ENCODE assay signal across 8 cellular contexts in the genomic region with DNA sequence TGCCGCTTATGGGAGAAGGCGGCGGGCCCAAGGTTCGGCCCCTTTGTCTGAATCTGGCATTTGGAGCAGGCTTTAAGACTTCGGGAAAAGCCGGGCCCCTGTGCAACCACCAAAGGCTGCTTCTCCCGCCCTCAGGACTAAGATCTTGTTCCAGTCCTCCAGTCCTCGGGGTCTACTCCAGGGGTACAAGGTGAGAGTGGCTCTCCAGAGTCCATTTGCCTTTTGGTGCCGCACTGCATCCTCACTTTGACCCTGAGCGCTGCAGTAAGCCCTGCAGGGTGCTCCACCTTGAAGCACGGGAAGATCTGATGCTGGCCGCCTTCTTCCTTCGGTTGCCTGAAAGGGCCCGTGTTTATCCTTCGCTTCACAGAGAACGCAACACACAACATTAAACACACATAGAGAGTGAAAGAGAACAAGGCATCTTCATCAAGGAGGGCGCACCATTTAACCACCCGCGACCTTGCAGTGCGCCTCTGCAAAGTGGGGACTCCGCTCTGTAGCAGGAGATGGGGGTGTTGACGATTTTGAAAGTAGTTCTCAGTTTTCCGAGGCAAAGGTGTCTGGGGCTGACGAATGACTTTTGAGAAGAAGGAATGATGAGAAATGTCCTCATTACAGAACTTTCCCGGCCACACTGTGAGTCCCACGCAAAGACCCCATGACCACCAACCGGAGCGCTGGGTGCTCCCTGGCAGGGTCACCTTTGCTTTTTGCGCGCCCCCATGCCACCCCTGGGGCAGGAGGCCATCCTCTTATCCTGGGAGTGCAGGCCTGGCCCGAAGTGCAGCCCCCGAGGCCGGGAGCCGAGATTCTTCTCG. TPM values are rescaled to one million over a fixed set of nuclear protein-coding genes. Genes with fewer than 3 reads are reported as not detected.
DNase-seq lines count a peak whose midpoint lies in the region; ATAC-seq and TF ChIP-seq lines count a peak whose summit lies in the region.

No MANE protein-coding gene starts in this region.

- H3K4me3 ChIP-seq in heart right ventricle (peak overlapping the region; percentile 77 to 99 (median 87)), breast epithelium (peak overlapping the region; percentile 69 to 97 (median 78)), muscle layer of colon (ENCODE audit: low read depth in 1 of 2, low read length in 2 of 2) (peak overlapping the region; percentile 66 to 78), uterus (peak overlapping the region; percentile 49 to 53)

- no peak for TF ChIP-seq POLR2A in breast epithelium (IDR thresholded peaks at IDR 0.05)
- TF ChIP-seq POLR2A in uterus (IDR thresholded peaks at IDR 0.05): no peak

- 60 to 69% methylated on average over 35 of the region's 35 CpGs for WGBS in heart right ventricle, 2 donors

- H3K9ac ChIP-seq in muscle layer of colon (ENCODE audit: low read length): peak overlapping the region; percentile 61

- H3K4me1 ChIP-seq in heart right ventricle: peaks cover 5 to 18% (median 11%) of the 10 kb centered on the region in 9 donors
- peaks cover 0 to 5% of the 10 kb centered on the region in 2 donors for H3K4me1 ChIP-seq in breast epithelium
- peaks cover 9% of the 10 kb centered on the region for H3K4me1 ChIP-seq in muscle layer of colon (ENCODE audit: insufficient read depth, low read length)
- peaks cover 0 to 3% of the 10 kb centered on the region in 2 donors for H3K4me1 ChIP-seq in uterus

- intact Hi-C loops in heart right ventricle (cut with DNase I): loop anchor here in 5 of 10 donors (2.0 to 10.0 kb wide), 4 partner anchors 25 to 423 kb away; a partner anchor contains a TSS
- intact Hi-C loops in Right ventricle myocardium superior (cut with DNase I): no loop called here
- intact Hi-C loops in breast epithelium (cut with DNase I; ENCODE audit: low total_unique reads): no loop called here
- intact Hi-C loops in uterus (cut with DNase I; ENCODE audit: low total_unique reads): no loop called here

- peaks cover 0 to 12% (median 0%) of the 10 kb centered on the region in 9 donors for H3K36me3 ChIP-seq in heart right ventricle
- H3K36me3 ChIP-seq in breast epithelium: no peaks in the 10 kb centered on the region
- no peaks in the 10 kb centered on the region for H3K36me3 ChIP-seq in muscle layer of colon (ENCODE audit: insufficient read depth, low read length)
- H3K36me3 ChIP-seq in uterus: no peaks in the 10 kb centered on the region

- H3K27me3 ChIP-seq in heart right ventricle: no peaks in the 10 kb centered on the region
- no peaks in the 10 kb centered on the region for H3K27me3 ChIP-seq in breast epithelium
- H3K27me3 ChIP-seq in muscle layer of colon (ENCODE audit: control insufficient read depth in 1 of 2, insufficient read depth in 2 of 2, low read length in 2 of 2): no peaks in the 10 kb centered on the region
- H3K27me3 ChIP-seq in uterus: no peaks in the 10 kb centered on the region

- no peak for TF ChIP-seq CTCF in heart right ventricle (IDR thresholded peaks at IDR 0.05)
- no peak for TF ChIP-seq CTCF in breast epithelium (IDR thresholded peaks at IDR 0.05)
- TF ChIP-seq CTCF in uterus (IDR thresholded peaks at IDR 0.05): no peak

- H3K27ac ChIP-seq in heart right ventricle (peak overlapping the region in 4 of 10 donors; percentile 46 to 83 (median 55)), breast epithelium (no peak overlapping the region), muscle layer of colon (ENCODE audit: low read depth, low read length) (no peak overlapping the region), uterus (no peak overlapping the region)

- ATAC-seq in heart right ventricle (peak in 1 of 8 donors; percentile 8), Right ventricle myocardium superior (ENCODE audit: poor library complexity) (no peak), HG03457 (IDR thresholded peaks at IDR 0.05; ENCODE audit: unreplicated experiment) (no peak)

- DNase-seq in heart right ventricle: no peak
- no peak for DNase-seq in Right ventricle myocardium superior
- DNase-seq in breast epithelium (ENCODE audit: low spot score in 2 of 2): no peak
- DNase-seq in uterus: no peak
- no peak for DNase-seq in Kasumi-1 (lab: John Stamatoyannopoulos, UW)
- DNase-seq in HuH-7 (ENCODE audit: low spot score): no peak

- H3K9me3 ChIP-seq in heart right ventricle: no peaks in the 10 kb centered on the region
- H3K9me3 ChIP-seq in breast epithelium: no peaks in the 10 kb centered on the region
- H3K9me3 ChIP-seq in muscle layer of colon (ENCODE audit: low read length): no peaks in the 10 kb centered on the region
- no peaks in the 10 kb centered on the region for H3K9me3 ChIP-seq in uterus

RNA-seq across cellular contexts. Expression of a gene that starts 1.0 kb away (rescaled TPM):
- 1 to 10 TPM; 4.4 to 7.7 (median 6.0) TPM for total RNA-seq in heart right ventricle
- polyA plus RNA-seq in heart right ventricle: 1 to 10 TPM; 2.2 to 7.3 TPM
- 2.2 TPM for total RNA-seq in Right ventricle myocardium superior
- 10 to 100 TPM; 10.5 to 14.4 (median 12.0) TPM for total RNA-seq in breast epithelium
- total RNA-seq in uterus: 10 to 100 TPM in 1 of 4 donors, 1 to 10 TPM in 2, under 1 TPM in 1; 0.29 to 21.5 (median 2.3) TPM

RNA-seq across cellular contexts. Expression of a gene that starts 25.3 kb away (rescaled TPM):
- total RNA-seq in heart right ventricle (10 to 100 TPM; 28.3 to 48.1 (median 34.8) TPM), Right ventricle myocardium superior (29.4 TPM), breast epithelium (10 to 100 TPM; 40.8 to 44.9 (median 42.6) TPM), uterus (10 to 100 TPM in 3 of 4 donors, 1 to 10 TPM in 1; 4.1 to 67.2 (median 49.5) TPM)
- polyA plus RNA-seq in heart right ventricle: 10 to 100 TPM; 28.2 to 42.0 TPM
